8 cellular contexts compared by ENCODE assay signal in genomic region chr15:63500265-63501250, GRCh38. TPM values are rescaled to one million over a fixed set of nuclear protein-coding genes. Genes with fewer than 3 reads are reported as not detected.
A peak's percentile ranks its signal among the peaks of the same experiment; 100 is the strongest.
DNase-seq lines count a peak whose midpoint lies in the region; ATAC-seq and TF ChIP-seq lines count a peak whose summit lies in the region.

No MANE protein-coding gene starts in this region.

- no peaks in the 10 kb centered on the region for H3K27me3 Mint-ChIP-seq in MCF 10A (ENCODE audit: insufficient read depth, unreplicated experiment)

- no peaks in the 10 kb centered on the region for H3K27me3 ChIP-seq in left ventricle myocardium inferior (ENCODE audit: low read depth)
- no peaks in the 10 kb centered on the region for H3K27me3 ChIP-seq in uterus

- H3K4me1 Mint-ChIP-seq in MCF 10A (ENCODE audit: insufficient read depth, unreplicated experiment), result peaks cover 25% of the 10 kb centered on the region

- H3K4me1 ChIP-seq in left ventricle myocardium inferior, result peaks cover 44% of the 10 kb centered on the region
- peaks cover 41% of the 10 kb centered on the region for H3K4me1 ChIP-seq in mucosa of descending colon (ENCODE audit: low read depth)
- H3K4me1 ChIP-seq in uterus, result peaks cover 0 to 6% of the 10 kb centered on the region in 2 donors

- BruUV-seq in MCF 10A (replicated peaks; lab: Mats Ljungman, UMichigan), result no TSS peak

- H3K27ac ChIP-seq in left ventricle myocardium inferior (replicated peaks) (peak overlapping the region; percentile 99), uterus (peak overlapping the region; percentile 95 to 98)

- H3K36me3 ChIP-seq in left ventricle myocardium inferior, result no peaks in the 10 kb centered on the region
- H3K36me3 ChIP-seq in mucosa of descending colon (ENCODE audit: low read depth), result no peaks in the 10 kb centered on the region
- no peaks in the 10 kb centered on the region for H3K36me3 ChIP-seq in uterus

- ATAC-seq in Right ventricle myocardium inferior (no peak), mucosa of descending colon (no peak)

- CTCF ChIA-PET in MCF 10A (lab: Yijun Ruan, JAX), result interaction anchor here (0.8 to 1.9 kb wide), 5 partner anchors 34 to 99 kb away, joined by 3 to 9 read pairs (median 3); no protein-coding TSS in a partner anchor

- DNase-seq in left ventricle myocardium inferior (no peak), Right ventricle myocardium inferior (ENCODE audit: missing footprints) (no peak), MCF 10A (ENCODE audit: unreplicated experiment) (no peak), mucosa of descending colon (peak in 2 of 3 donors; percentile 55), uterus (no peak), anterior cingulate cortex (lab: John Stamatoyannopoulos, UW) (no peak), middle frontal gyrus (ENCODE audit: extremely low spot score, low spot score) (no peak)
- DNase-seq in stimulated activated naive CD4-positive, alpha-beta T cell treated with Interleukin-2 at 50 U/mL for 16 hours (lab: John Stamatoyannopoulos, UW), result no peak

- peaks cover 7% of the 10 kb centered on the region for H3K36me3 Mint-ChIP-seq in MCF 10A (ENCODE audit: insufficient read depth, unreplicated experiment)

- intact Hi-C loops in left ventricle myocardium inferior (cut with micrococcal nuclease), result loop anchor here (10.0 kb wide), 1 partner anchor 54 kb away; no protein-coding TSS in a partner anchor
- intact Hi-C loops in Right ventricle myocardium inferior (cut with DNase I), result no loop called here
- intact Hi-C loops in MCF 10A (cut with micrococcal nuclease), result loop anchor here (10.0 kb wide), 1 partner anchor 96 kb away; no protein-coding TSS in a partner anchor
- intact Hi-C loops in mucosa of descending colon (cut with DNase I, micrococcal nuclease), result no loop called here
- intact Hi-C loops in uterus (cut with DNase I; ENCODE audit: low total_unique reads), result loop anchor here (10.0 kb wide), 1 partner anchor 94 kb away; the partner anchor contains the start of gene FBXL22

- TF ChIP-seq POLR2A in uterus (IDR thresholded peaks at IDR 0.05), result no peak

- POLR2A ChIA-PET in MCF 10A (lab: Yijun Ruan, JAX), result interaction anchor here (0.6 to 8.7 kb wide), 16 partner anchors 8 to 758 kb away, joined by 3 to 366 read pairs (median 6); partner anchors contain the start of genes CIAO2A and FBXL22

- H3K27ac Mint-ChIP-seq in MCF 10A (ENCODE audit: low read depth, unreplicated experiment), result no peak overlapping the region

- H3K4me3 ChIP-seq in left ventricle myocardium inferior, result peak overlapping the region; percentile 52
- no peak overlapping the region for H3K4me3 ChIP-seq in mucosa of descending colon
- H3K4me3 ChIP-seq in uterus, result peak overlapping the region; percentile 16 to 25

- H3K9me3 Mint-ChIP-seq in MCF 10A (ENCODE audit: unreplicated experiment), result no peaks in the 10 kb centered on the region

- H3K9me3 ChIP-seq in left ventricle myocardium inferior (replicated peaks) (no peaks in the 10 kb centered on the region), mucosa of descending colon (no peaks in the 10 kb centered on the region), uterus (no peaks in the 10 kb centered on the region)

- peak overlapping the region; percentile 87 for H3K4me3 Mint-ChIP-seq in MCF 10A (ENCODE audit: unreplicated experiment)

- TF ChIP-seq CTCF in left ventricle myocardium inferior (IDR thresholded peaks at IDR 0.05; ENCODE audit: borderline replicate concordance), result no peak
- TF ChIP-seq CTCF in MCF 10A (IDR thresholded peaks at IDR 0.05; ENCODE audit: unreplicated experiment), result no peak
- no peak for TF ChIP-seq CTCF in mucosa of descending colon (IDR thresholded peaks at IDR 0.05)
- no peak for TF ChIP-seq CTCF in uterus (IDR thresholded peaks at IDR 0.05)

RNA-seq across cellular contexts. Expression of gene USP3, which starts 3.8 kb away (rescaled TPM):
- total RNA-seq in left ventricle myocardium inferior (17.2 TPM), Right ventricle myocardium inferior (13.7 TPM), MCF 10A (2022) (59.0 and 70.2 TPM in 2 replicates), mucosa of descending colon (100 to 1,000 TPM in 1 of 3 donors, 10 to 100 TPM in 2; 65.6 to 101 (median 67.3) TPM), uterus (10 to 100 TPM; 26.5 to 96.3 (median 65.8) TPM)

Comparison
In these comparisons a context has a peak if more than half of its experiments do, and no peak if none do; other contexts are left out.
1. intact Hi-C loops: an anchor here in left ventricle myocardium inferior (10.0 kb wide), MCF 10A (10.0 kb wide) and uterus (10.0 kb wide); none called in Right ventricle myocardium inferior and mucosa of descending colon.
2. DNase-seq: peak in mucosa of descending colon (2 of 3); none in left ventricle myocardium inferior (single experiment), Right ventricle myocardium inferior (single experiment), MCF 10A (single experiment), uterus (0 of 2), anterior cingulate cortex (0 of 58), middle frontal gyrus (single experiment) and stimulated activated naive CD4-positive, alpha-beta T cell treated with Interleukin-2 at 50 U/mL for 16 hours (single experiment).